Comparison of ENCODE assay signal across 28 cellular contexts in the genomic region with DNA sequence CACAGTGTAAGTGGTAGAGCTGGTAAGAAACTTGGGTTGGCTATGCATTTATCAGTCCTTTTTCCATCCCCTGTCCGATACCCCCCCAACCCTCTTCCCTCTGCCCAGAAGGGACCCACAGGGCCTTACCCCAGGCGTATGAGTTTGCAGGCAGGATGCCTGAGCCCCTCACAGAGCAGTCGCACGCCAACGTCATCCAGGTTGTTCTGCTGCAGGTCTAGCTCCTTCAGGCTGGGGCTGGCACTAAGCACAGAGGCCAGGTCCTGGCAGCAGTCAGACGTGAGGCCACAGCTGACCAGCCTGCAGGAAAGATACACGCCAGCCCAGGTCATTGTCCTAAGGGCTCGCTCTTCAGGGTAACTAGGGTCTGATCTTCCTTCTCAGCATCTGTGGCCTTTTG.
"Had no signal": no experiment of that assay in that cellular context is flagged by ENCODE, and none has a peak within 500 bp of the region (broad histone marks: within the 10 kb centered on the region; RNA-seq: fewer than 3 reads in every experiment).

No MANE protein-coding gene starts in this region.

- H3K27ac ChIP-seq: left ventricle myocardium inferior, pancreas, stomach, thoracic aorta, tibial artery, uterus had no signal

- H3K4me3 ChIP-seq: left ventricle myocardium inferior, lung, mucosa of descending colon, pancreas, prostate gland, smooth muscle cell, stomach, thoracic aorta, tibial artery, uterus had no signal

- FAIRE-seq: islet of Langerhans, pancreas had no signal

- DNase-seq: hypothalamus; immature natural killer cell; left ventricle myocardium inferior; mesendoderm; midbrain; mucosa of descending colon; naive thymus-derived CD4-positive, alpha-beta T cell; nucleus accumbens; pancreas; posterior cingulate gyrus; retina; right cardiac atrium; stimulated activated CD4-positive, alpha-beta T cell treated with anti-CD3 and anti-CD28 coated beads, Interleukin-1b, Interleukin-23, amount 100 ng/mL, for 48 hours; stimulated activated CD4-positive, alpha-beta T cell treated with anti-CD3 and anti-CD28 coated beads, Interleukin-2, amount 100 ng/mL, for 48 hours; stimulated activated CD4-positive, alpha-beta T cell treated with anti-CD3 and anti-CD28 coated beads, Interleukin-4, amount 100 ng/mL, for 4 hours; stimulated activated CD8-positive, alpha-beta memory T cell treated with anti-CD3 and anti-CD28 coated beads, Interleukin-4, amount 100 ng/mL, for 48 hours; stimulated activated naive CD8-positive, alpha-beta T cell treated with anti-CD3 and anti-CD28 coated beads, Interleukin-15, Interleukin-2, amounts not matched to agents 100 U/mL and 50 U/mL, for 24 hours; stomach; tibial artery; trophoblast cell; uterus had no signal

- H3K9me3 Mint-ChIP-seq: immature natural killer cell; naive thymus-derived CD4-positive, alpha-beta T cell; natural killer cell treated with Interleukin-12 subunit alpha and Interleukin-12 subunit beta and Interleukin-15 and Interleukin-18, amount 100 ng/mL, for 72 hours; stimulated activated memory B cell treated with anti-CD40 and anti-IgM and Interleukin-4, amounts not matched to agents 10 μg/mL and 1 μg/mL and 100 μg/mL, for 72 hours had no signal

- H3K27me3 Mint-ChIP-seq: naive thymus-derived CD4-positive, alpha-beta T cell; natural killer cell treated with Interleukin-12 subunit alpha and Interleukin-12 subunit beta and Interleukin-15 and Interleukin-18, amount 100 ng/mL, for 72 hours; stimulated activated memory B cell treated with anti-CD40 and anti-IgM and Interleukin-4, amounts not matched to agents 10 μg/mL and 1 μg/mL and 100 μg/mL, for 72 hours had no signal

- H3K4me3 Mint-ChIP-seq: immature natural killer cell; naive thymus-derived CD4-positive, alpha-beta T cell; natural killer cell treated with Interleukin-12 subunit alpha and Interleukin-12 subunit beta and Interleukin-15 and Interleukin-18, amount 100 ng/mL, for 72 hours; stimulated activated memory B cell treated with anti-CD40 and anti-IgM and Interleukin-4, amounts not matched to agents 10 μg/mL and 1 μg/mL and 100 μg/mL, for 72 hours had no signal

- H3K27ac Mint-ChIP-seq: natural killer cell treated with Interleukin-12 subunit alpha and Interleukin-12 subunit beta and Interleukin-15 and Interleukin-18, amount 100 ng/mL, for 72 hours; stimulated activated memory B cell treated with anti-CD40 and anti-IgM and Interleukin-4, amounts not matched to agents 10 μg/mL and 1 μg/mL and 100 μg/mL, for 72 hours had no signal

- H3K27me3 ChIP-seq: pancreas, tibial artery, uterus had no signal

- H3K4me2 ChIP-seq: smooth muscle cell had no signal

- H3K4me1 Mint-ChIP-seq: immature natural killer cell; stimulated activated memory B cell treated with anti-CD40 and anti-IgM and Interleukin-4, amounts not matched to agents 10 μg/mL and 1 μg/mL and 100 μg/mL, for 72 hours had no signal

- H3K9me3 ChIP-seq: left ventricle myocardium inferior, mucosa of descending colon, pancreas, prostate gland, stomach, thoracic aorta, tibial artery, uterus had no signal

- H3K36me3 ChIP-seq: pancreas, prostate gland, uterus had no signal

- ATAC-seq: mucosa of descending colon; naive thymus-derived CD4-positive, alpha-beta T cell; natural killer cell treated with Interleukin-12 subunit alpha and Interleukin-12 subunit beta and Interleukin-15 and Interleukin-18, amount 100 ng/mL, for 72 hours; pancreas; right cardiac atrium; stimulated activated memory B cell treated with anti-CD40 and anti-IgM and Interleukin-4, amounts not matched to agents 10 μg/mL and 1 μg/mL and 100 μg/mL, for 72 hours; stimulated activated naive CD8-positive, alpha-beta T cell treated with anti-CD3 and anti-CD28 coated beads, Interleukin-15, Interleukin-2, amounts not matched to agents 100 U/mL and 50 U/mL, for 24 hours had no signal

- H3K4me1 ChIP-seq: left ventricle myocardium inferior, pancreas, prostate gland, stomach, tibial artery, uterus had no signal
